8 cellular contexts compared by ENCODE assay signal in genomic region chr10:98748298-98748697, GRCh38.
DNase-seq lines count a peak whose midpoint lies in the region; ATAC-seq and TF ChIP-seq lines count a peak whose summit lies in the region.

No MANE protein-coding gene starts in this region.

- CTCF ChIA-PET in PC-3 (lab: Charles Lee), result no interaction called here

- ATAC-seq in PC-3, result no peak
- no peak for ATAC-seq in upper lobe of left lung (ENCODE audit: low FRiP score in 2 of 2)
- no peak for ATAC-seq in HG02981 (IDR thresholded peaks at IDR 0.05; ENCODE audit: unreplicated experiment)
- no peak for ATAC-seq in HG02840 (IDR thresholded peaks at IDR 0.05; ENCODE audit: low FRiP score, unreplicated experiment)

- 44 to 70% methylated on average over 1 of the region's 1 CpG for WGBS in upper lobe of left lung, 2 donors

- no peak overlapping the region for H3K4me3 ChIP-seq in AG09309 (ENCODE audit: control insufficient read depth, low read depth, low read length)
- H3K4me3 ChIP-seq in PC-3 (ENCODE audit: low read length), result no peak overlapping the region
- H3K4me3 ChIP-seq in upper lobe of left lung, result no peak overlapping the region

- TF ChIP-seq CTCF in AG09309 (IDR thresholded peaks at IDR 0.05; ENCODE audit: control insufficient read depth, insufficient read depth, low read depth, low read length, missing control alignments), result peak; percentile 32
- no peak for TF ChIP-seq CTCF in GM13976 (IDR thresholded peaks at IDR 0.05; ENCODE audit: borderline replicate concordance, control extremely low read depth, extremely low read depth, insufficient read depth, missing control alignments)
- peak; percentile 52 for TF ChIP-seq CTCF in PC-3 (conservative IDR thresholded peaks at IDR 0.05; ENCODE audit: low read depth, low read length)
- peak in 1 of 6 experiments; percentile 26 for TF ChIP-seq CTCF in upper lobe of left lung (IDR thresholded peaks at IDR 0.05)

- DNase-seq in AG09309 (ENCODE audit: low read depth) (no peak), GM13976 (ENCODE audit: low spot score) (peak; percentile 26), PC-3 (peak; percentile 42), foreskin melanocyte (peak; percentile 36), upper lobe of left lung (no peak), putamen (ENCODE audit: low spot score) (no peak)

- intact Hi-C loops in PC-3 (cut with micrococcal nuclease), result no loop called here

- H3K79me2 ChIP-seq in PC-3 (ENCODE audit: low read length), result no peaks in the 10 kb centered on the region

- POLR2A ChIA-PET in PC-3 (lab: Charles Lee; ENCODE audit: unreplicated experiment), result no interaction called here

- no peaks in the 10 kb centered on the region for H3K9me2 ChIP-seq in PC-3 (replicated peaks; ENCODE audit: low read length)

- TF ChIP-seq POLR2A in upper lobe of left lung (IDR thresholded peaks at IDR 0.05), result no peak

- TF ChIP-seq EP300 in upper lobe of left lung (IDR thresholded peaks at IDR 0.05), result no peak

- in situ Hi-C loops in GM13976 (cut with MboI; ENCODE audit: low sequenced_read_pairs, unreplicated experiment), result no loop called here

- H3K9me3 ChIP-seq in PC-3 (ENCODE audit: low read length) (no peaks in the 10 kb centered on the region), upper lobe of left lung (peaks cover 0 to 2% (median 0%) of the 10 kb centered on the region in 4 donors)

- no peaks in the 10 kb centered on the region for H3F3A ChIP-seq in PC-3 (ENCODE audit: low read length, unreplicated experiment)

- no TSS peak for BruUV-seq in PC-3 (replicated peaks; lab: Mats Ljungman, UMichigan)

- H3K27me3 ChIP-seq in PC-3 (ENCODE audit: low read length), result no peaks in the 10 kb centered on the region
- H3K27me3 ChIP-seq in upper lobe of left lung, result no peaks in the 10 kb centered on the region

- H3K27ac ChIP-seq in PC-3 (ENCODE audit: low read length), result no peak overlapping the region
- H3K27ac ChIP-seq in upper lobe of left lung, result no peak overlapping the region

- H3K36me3 ChIP-seq in PC-3 (ENCODE audit: low read depth, low read length) (no peaks in the 10 kb centered on the region), upper lobe of left lung (no peaks in the 10 kb centered on the region)

- no peaks in the 10 kb centered on the region for H4K20me1 ChIP-seq in PC-3 (ENCODE audit: low read length)

- H3K9ac ChIP-seq in PC-3 (ENCODE audit: low read length), result no peak overlapping the region

- H3K4me1 ChIP-seq in PC-3 (ENCODE audit: insufficient read depth, low read length) (no peaks in the 10 kb centered on the region), upper lobe of left lung (no peaks in the 10 kb centered on the region)

- H3K4me2 ChIP-seq in PC-3 (ENCODE audit: low read length), result no peak overlapping the region

- H2AFZ ChIP-seq in PC-3 (ENCODE audit: low read length), result no peak overlapping the region

Comparison
In these comparisons a context has a peak if more than half of its experiments do, and no peak if none do; other contexts are left out.
1. DNase-seq: peak in GM13976 (single experiment), PC-3 (single experiment) and foreskin melanocyte (single experiment); none in AG09309 (single experiment), upper lobe of left lung (0 of 2) and putamen (single experiment).